ENCODE assay signal across 1 cellular context in the genomic region with DNA sequence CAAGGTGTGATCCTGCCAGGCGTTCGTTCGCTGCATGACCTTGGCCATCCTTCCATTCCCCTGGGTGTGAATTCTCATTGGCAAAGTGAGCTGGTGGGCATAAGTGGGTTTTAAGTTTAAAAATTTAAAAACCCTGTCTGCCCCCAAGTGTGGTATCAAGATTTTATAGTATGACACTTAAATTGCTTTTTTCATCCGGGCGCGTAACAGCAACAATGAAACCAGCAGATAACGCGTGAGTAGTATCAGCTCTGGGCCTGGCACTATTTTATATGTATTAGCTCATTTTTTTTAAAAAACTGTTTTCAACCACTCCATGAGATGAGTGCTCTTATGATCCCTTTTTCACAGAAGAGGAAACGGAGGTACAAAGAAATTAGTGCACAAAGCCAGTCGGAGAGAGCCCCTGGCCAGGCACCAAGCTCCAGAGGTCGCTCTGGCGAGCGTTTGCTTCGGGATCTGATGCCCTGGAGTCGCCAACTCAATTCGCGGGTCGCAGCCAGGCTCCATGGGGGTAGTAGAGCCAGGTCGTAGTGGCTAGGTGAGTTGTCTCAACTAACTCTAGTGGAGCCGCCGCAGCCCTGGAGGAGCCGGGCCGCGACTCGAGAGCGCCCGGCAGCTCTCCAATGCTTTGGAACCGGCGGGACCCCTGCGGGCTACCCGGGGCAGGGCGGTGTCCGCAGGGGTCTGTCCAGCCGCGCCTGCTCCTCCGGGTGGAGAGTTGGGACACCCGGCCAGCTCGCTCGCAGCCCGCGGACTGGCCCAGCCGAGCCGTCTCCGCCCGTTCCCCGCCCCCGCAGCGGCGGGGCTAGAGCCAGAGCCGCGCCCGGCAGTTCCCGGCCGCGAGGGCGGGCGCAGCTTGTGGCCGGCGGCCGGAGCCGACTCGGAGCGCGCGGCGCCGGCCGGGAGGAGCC.
TF ChIP-seq lines count a peak whose summit lies in the region.

A gene with protein sequence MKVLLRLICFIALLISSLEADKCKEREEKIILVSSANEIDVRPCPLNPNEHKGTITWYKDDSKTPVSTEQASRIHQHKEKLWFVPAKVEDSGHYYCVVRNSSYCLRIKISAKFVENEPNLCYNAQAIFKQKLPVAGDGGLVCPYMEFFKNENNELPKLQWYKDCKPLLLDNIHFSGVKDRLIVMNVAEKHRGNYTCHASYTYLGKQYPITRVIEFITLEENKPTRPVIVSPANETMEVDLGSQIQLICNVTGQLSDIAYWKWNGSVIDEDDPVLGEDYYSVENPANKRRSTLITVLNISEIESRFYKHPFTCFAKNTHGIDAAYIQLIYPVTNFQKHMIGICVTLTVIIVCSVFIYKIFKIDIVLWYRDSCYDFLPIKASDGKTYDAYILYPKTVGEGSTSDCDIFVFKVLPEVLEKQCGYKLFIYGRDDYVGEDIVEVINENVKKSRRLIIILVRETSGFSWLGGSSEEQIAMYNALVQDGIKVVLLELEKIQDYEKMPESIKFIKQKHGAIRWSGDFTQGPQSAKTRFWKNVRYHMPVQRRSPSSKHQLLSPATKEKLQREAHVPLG (plus strand): TSS at position 832 of the 914 bp plus-strand sequence. CDS start 14,979 bp downstream, outside the sequence.

TF ChIP-seq in K562, 482 proteins besides CTCF, POLR2A, EP300 and RAD21 (continued from another document):
- no peak for TF ChIP-seq MTA1 (IDR thresholded peaks at IDR 0.05; ENCODE audit: borderline replicate concordance)
- no peak for TF ChIP-seq BCL6 (CRISPR knock-in tag; IDR thresholded peaks at IDR 0.05)
- no peak for TF ChIP-seq EHMT2 (IDR thresholded peaks at IDR 0.05)
- TF ChIP-seq, protein P1, sequence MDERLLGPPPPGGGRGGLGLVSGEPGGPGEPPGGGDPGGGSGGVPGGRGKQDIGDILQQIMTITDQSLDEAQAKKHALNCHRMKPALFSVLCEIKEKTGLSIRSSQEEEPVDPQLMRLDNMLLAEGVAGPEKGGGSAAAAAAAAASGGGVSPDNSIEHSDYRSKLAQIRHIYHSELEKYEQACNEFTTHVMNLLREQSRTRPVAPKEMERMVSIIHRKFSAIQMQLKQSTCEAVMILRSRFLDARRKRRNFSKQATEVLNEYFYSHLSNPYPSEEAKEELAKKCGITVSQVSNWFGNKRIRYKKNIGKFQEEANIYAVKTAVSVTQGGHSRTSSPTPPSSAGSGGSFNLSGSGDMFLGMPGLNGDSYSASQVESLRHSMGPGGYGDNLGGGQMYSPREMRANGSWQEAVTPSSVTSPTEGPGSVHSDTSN (CRISPR knock-in tag; IDR thresholded peaks at IDR 0.05; ENCODE audit: low read depth): no peak
- TF ChIP-seq, protein P1 (tag; conservative IDR thresholded peaks at IDR 0.05; ENCODE audit: low read depth): no peak
- TF ChIP-seq TBP (optimal IDR thresholded peaks at IDR 0.05; ENCODE audit: low read depth, low read length): peak; percentile 29
- TF ChIP-seq ZNF175 (CRISPR knock-in tag; IDR thresholded peaks at IDR 0.05; ENCODE audit: low read depth): no peak
- TF ChIP-seq FIP1L1 (IDR thresholded peaks at IDR 0.05; ENCODE audit: low read depth, low read length, poor library complexity, severe bottlenecking): peak; percentile 36
- no peak for TF ChIP-seq NCOA2 (IDR thresholded peaks at IDR 0.05; ENCODE audit: partially characterized antibody in 2 of 2)
- no peak for TF ChIP-seq SAFB2 (IDR thresholded peaks at IDR 0.05; ENCODE audit: borderline replicate concordance, low read depth, low read length, severe bottlenecking)
- TF ChIP-seq CSDE1 (IDR thresholded peaks at IDR 0.05): no peak
- no peak for TF ChIP-seq ZNF699 (CRISPR knock-in tag; IDR thresholded peaks at IDR 0.05; ENCODE audit: insufficient replicate concordance)
- TF ChIP-seq FOSL1 (tag; conservative IDR thresholded peaks at IDR 0.05): 0 out of 2 replicates have a peak, but pooled peaks have one; percentile 27
- no peak for TF ChIP-seq ZNF384 (IDR thresholded peaks at IDR 0.05; ENCODE audit: low read depth, low read length)
- no peak for TF ChIP-seq ZNF354B (CRISPR knock-in tag; IDR thresholded peaks at IDR 0.05)
- TF ChIP-seq NCOR1 (IDR thresholded peaks at IDR 0.05): no peak
- no peak for TF ChIP-seq SRSF9 (IDR thresholded peaks at IDR 0.05; ENCODE audit: borderline replicate concordance, low read depth, low read length)
- TF ChIP-seq POLR3G (IDR thresholded peaks at IDR 0.05; ENCODE audit: extremely low read depth, insufficient read length, insufficient replicate concordance): no peak
- TF ChIP-seq ZNF146 (CRISPR knock-in tag; IDR thresholded peaks at IDR 0.05; ENCODE audit: unreplicated experiment): no peak
- no peak for TF ChIP-seq MAFK (IDR thresholded peaks at IDR 0.05; ENCODE audit: low read length)
- TF ChIP-seq, protein P2, sequence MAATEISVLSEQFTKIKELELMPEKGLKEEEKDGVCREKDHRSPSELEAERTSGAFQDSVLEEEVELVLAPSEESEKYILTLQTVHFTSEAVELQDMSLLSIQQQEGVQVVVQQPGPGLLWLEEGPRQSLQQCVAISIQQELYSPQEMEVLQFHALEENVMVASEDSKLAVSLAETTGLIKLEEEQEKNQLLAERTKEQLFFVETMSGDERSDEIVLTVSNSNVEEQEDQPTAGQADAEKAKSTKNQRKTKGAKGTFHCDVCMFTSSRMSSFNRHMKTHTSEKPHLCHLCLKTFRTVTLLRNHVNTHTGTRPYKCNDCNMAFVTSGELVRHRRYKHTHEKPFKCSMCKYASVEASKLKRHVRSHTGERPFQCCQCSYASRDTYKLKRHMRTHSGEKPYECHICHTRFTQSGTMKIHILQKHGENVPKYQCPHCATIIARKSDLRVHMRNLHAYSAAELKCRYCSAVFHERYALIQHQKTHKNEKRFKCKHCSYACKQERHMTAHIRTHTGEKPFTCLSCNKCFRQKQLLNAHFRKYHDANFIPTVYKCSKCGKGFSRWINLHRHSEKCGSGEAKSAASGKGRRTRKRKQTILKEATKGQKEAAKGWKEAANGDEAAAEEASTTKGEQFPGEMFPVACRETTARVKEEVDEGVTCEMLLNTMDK (IDR thresholded peaks at IDR 0.05; ENCODE audit: borderline replicate concordance, insufficient read depth, low read depth, low read length, poor library complexity, severe bottlenecking): no peak
- TF ChIP-seq CEBPZ (IDR thresholded peaks at IDR 0.05; ENCODE audit: borderline replicate concordance, low read depth, low read length): no peak
- TF ChIP-seq ZKSCAN3 (CRISPR knock-in tag; IDR thresholded peaks at IDR 0.05): no peak
- TF ChIP-seq ZC3H11A (IDR thresholded peaks at IDR 0.05; ENCODE audit: low read depth, low read length): no peak
- TF ChIP-seq GTF2B (IDR thresholded peaks at IDR 0.05; ENCODE audit: extremely low read depth, insufficient read length): no peak
- TF ChIP-seq KAT2B (IDR thresholded peaks at IDR 0.05; ENCODE audit: low read depth, low read length): no peak
- TF ChIP-seq CCNT2 (IDR thresholded peaks at IDR 0.05; ENCODE audit: borderline replicate concordance, extremely low read depth, insufficient read length, low read depth, low read length): peak; percentile 74
- TF ChIP-seq POLR2G (IDR thresholded peaks at IDR 0.05; ENCODE audit: low read depth, low read length): peak; percentile 71
